In genomic region chr4:81031389-81032173, GRCh38 we compare ENCODE assay signal across 9 cellular contexts. TPM values are rescaled to one million over a fixed set of nuclear protein-coding genes. Genes with fewer than 3 reads are reported as not detected.
DNase-seq lines count a peak whose midpoint lies in the region; ATAC-seq, FAIRE-seq and TF ChIP-seq lines count a peak whose summit lies in the region.
"Had no signal": no experiment of that assay in that cellular context is flagged by ENCODE, and none has a peak within 500 bp of the region (broad histone marks: within the 10 kb centered on the region; RNA-seq: fewer than 3 reads in every experiment).

No MANE protein-coding gene starts in this region.

- no peak overlapping the region for H3K4me3 ChIP-seq in MM.1S (ENCODE audit: low read length)
- H3K4me3 ChIP-seq in endodermal cell (ENCODE audit: low read length): peak overlapping the region; percentile 82

- peaks cover 29% of the 10 kb centered on the region for H3K27me3 ChIP-seq in MM.1S (replicated peaks; ENCODE audit: insufficient read depth, low read length)
- peaks cover 90% of the 10 kb centered on the region for H3K27me3 ChIP-seq in endodermal cell (ENCODE audit: control insufficient read depth, insufficient read depth, low read length, poor library complexity, severe bottlenecking)

- H3K9me3 ChIP-seq in MM.1S (replicated peaks; ENCODE audit: insufficient read depth, low read length): no peaks in the 10 kb centered on the region
- no peaks in the 10 kb centered on the region for H3K9me3 ChIP-seq in endodermal cell (ENCODE audit: control insufficient read depth, low read length)

- no peak for FAIRE-seq in urothelium cell line (lab: Jason Lieb, UNC)
- FAIRE-seq: TTC549 had no signal

- H3K27ac Mint-ChIP-seq in endodermal cell: no peak overlapping the region
- H3K27ac Mint-ChIP-seq in osteocyte (ENCODE audit: unreplicated experiment): no peak overlapping the region

- peak; percentile 13 for DNase-seq in ELF-1 (ENCODE audit: low read depth, low spot score)
- no peak for DNase-seq in MM.1S
- DNase-seq in endodermal cell: peak; percentile 79
- DNase-seq in osteocyte (ENCODE audit: extremely low spot score, unreplicated experiment): no peak
- DNase-seq in urothelium cell line (ENCODE audit: low spot score): no peak
- DNase-seq in MV-4-11 (lab: John Stamatoyannopoulos, UW): no peak
- DNase-seq in NCI-H1436 treated with DMSO at 0.1 percent for 48 hours (lab: John Stamatoyannopoulos, UW): no peak

- H3K27me3 Mint-ChIP-seq in endodermal cell (ENCODE audit: insufficient read depth) (peaks cover 81% of the 10 kb centered on the region), osteocyte (ENCODE audit: unreplicated experiment) (peaks cover 61% of the 10 kb centered on the region)

- no peaks in the 10 kb centered on the region for H3K9me2 ChIP-seq in MM.1S (replicated peaks; ENCODE audit: insufficient read depth, low read length)

- no peaks in the 10 kb centered on the region for H3K36me3 ChIP-seq in MM.1S (replicated peaks; ENCODE audit: insufficient read depth, low read length)
- no peaks in the 10 kb centered on the region for H3K36me3 ChIP-seq in endodermal cell (ENCODE audit: control insufficient read depth, insufficient read depth, low read length)

- H3K4me2 ChIP-seq in MM.1S (ENCODE audit: low read depth, low read length): peak overlapping the region; percentile 44; the same call in 1 of the 2 replicates

- H3K4me1 ChIP-seq in MM.1S (ENCODE audit: low read length) (no peaks in the 10 kb centered on the region), endodermal cell (ENCODE audit: control insufficient read depth, insufficient read depth, low read length) (no peaks in the 10 kb centered on the region)

- no peak overlapping the region for H2AFZ ChIP-seq in MM.1S (ENCODE audit: low read length)

- peak overlapping the region; percentile 72 for H3K4me3 Mint-ChIP-seq in endodermal cell
- peak overlapping the region; percentile 39 for H3K4me3 Mint-ChIP-seq in osteocyte (ENCODE audit: unreplicated experiment)

- no peaks in the 10 kb centered on the region for H3K79me2 ChIP-seq in MM.1S (ENCODE audit: low read length)

- H3F3A ChIP-seq in MM.1S (ENCODE audit: insufficient read depth, low read length): no peaks in the 10 kb centered on the region

- H3K9ac ChIP-seq in MM.1S (ENCODE audit: low read length) (no peak overlapping the region), endodermal cell (ENCODE audit: extremely low read depth, low read length, poor library complexity, severe bottlenecking) (no peak overlapping the region)

- H3K36me3 Mint-ChIP-seq in endodermal cell (ENCODE audit: low read depth): no peaks in the 10 kb centered on the region
- H3K36me3 Mint-ChIP-seq in osteocyte (ENCODE audit: unreplicated experiment): no peaks in the 10 kb centered on the region

- no peaks in the 10 kb centered on the region for H4K20me1 ChIP-seq in MM.1S (ENCODE audit: insufficient read depth, low read length)

- H3K9me3 Mint-ChIP-seq in endodermal cell: no peaks in the 10 kb centered on the region
- H3K9me3 Mint-ChIP-seq in osteocyte (ENCODE audit: unreplicated experiment): no peaks in the 10 kb centered on the region

- WGBS in endodermal cell (ENCODE audit: insufficient coverage in 1 of 2, insufficient read length in 1 of 2), 2 experiments: 0 to 2% methylated on average over 24 to 43 of the region's 43 CpGs

- ATAC-seq in HG03159 (IDR thresholded peaks at IDR 0.05; ENCODE audit: unreplicated experiment): no peak

- TF ChIP-seq CTCF in MM.1S (IDR thresholded peaks at IDR 0.05; ENCODE audit: low read length) (no peak), endodermal cell (conservative IDR thresholded peaks at IDR 0.05) (no peak), osteocyte (IDR thresholded peaks at IDR 0.05) (no peak)

- H3K27ac ChIP-seq in MM.1S (ENCODE audit: low read length) (no peak overlapping the region), endodermal cell (ENCODE audit: low read depth, low read length) (no peak overlapping the region)

- peaks cover 25% of the 10 kb centered on the region for H3K4me1 Mint-ChIP-seq in endodermal cell
- H3K4me1 Mint-ChIP-seq in osteocyte (ENCODE audit: unreplicated experiment): peaks cover 10% of the 10 kb centered on the region

RNA-seq across cellular contexts. Expression of gene BMP3, which starts 1.1 kb away (rescaled TPM):
- under 1 TPM; 0.11 to 0.13 TPM for total RNA-seq in endodermal cell
- 0.07 TPM for polyA plus RNA-seq in endodermal cell (2013, experiment 1 of 2)
- polyA plus RNA-seq in endodermal cell (2013, experiment 2 of 2): 0.08 TPM
- not detected in 2 replicates for total RNA-seq in osteocyte

Comparison
In these comparisons a context has a peak if more than half of its experiments do, and no peak if none do; other contexts are left out.
1. DNase-seq: peak in ELF-1 (single experiment) and endodermal cell (single experiment); none in MM.1S (single experiment), osteocyte (single experiment), urothelium cell line (single experiment), MV-4-11 (single experiment) and NCI-H1436 treated with DMSO at 0.1 percent for 48 hours (single experiment).